ENCODE assay signal across 8 cellular contexts in the genomic region with DNA sequence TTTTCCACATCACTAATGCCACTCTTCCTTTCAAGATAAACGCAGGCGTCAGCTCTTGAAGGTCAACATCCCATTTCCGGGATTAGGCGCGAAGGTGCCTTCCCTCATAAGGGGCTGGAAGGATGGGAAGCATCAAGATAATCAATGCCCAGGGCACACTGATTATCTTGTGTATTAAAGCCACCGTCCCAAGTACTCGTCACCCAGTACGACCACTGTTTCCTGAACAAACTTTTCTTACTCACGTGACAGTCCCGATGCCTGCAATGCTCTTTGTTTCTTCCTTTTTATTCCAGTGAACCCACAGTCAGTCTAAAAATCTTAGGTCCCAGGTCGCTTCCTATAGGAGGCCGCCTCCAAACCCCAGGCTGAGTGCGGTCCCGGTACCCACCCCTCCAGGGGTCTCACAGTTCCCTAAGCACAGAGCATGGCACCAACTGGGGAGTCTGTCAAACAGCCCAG. TPM values are rescaled to one million over a fixed set of nuclear protein-coding genes. Genes with fewer than 3 reads are reported as not detected.
DNase-seq lines count a peak whose midpoint lies in the region; ATAC-seq and TF ChIP-seq lines count a peak whose summit lies in the region.

No MANE protein-coding gene starts in this region.

- ATAC-seq in GM18909 (IDR thresholded peaks at IDR 0.05; ENCODE audit: poor library complexity, unreplicated experiment) (peak; percentile 5), HG03439 (IDR thresholded peaks at IDR 0.05; ENCODE audit: unreplicated experiment) (peak; percentile 3), T-cell (replicated peaks in 1 of 4) (peak; percentile 2 to 17 (median 4))

- H3K27me3 Mint-ChIP-seq in CD8-positive, alpha-beta memory T cell = peaks cover 0 to 2% of the 10 kb centered on the region in 2 donors
- no peaks in the 10 kb centered on the region for H3K27me3 Mint-ChIP-seq in T-cell

- CTCF ChIA-PET in CD8-positive, alpha-beta memory T cell (lab: Charles Lee) = interaction anchor here (1.9 to 5.0 kb wide), 3 partner anchors 10 to 272 kb away, joined by 6 to 40 read pairs (median 6); no protein-coding TSS in a partner anchor
- CTCF ChIA-PET in T-cell (lab: Charles Lee) = interaction anchor here (0.6 to 4.6 kb wide), 5 partner anchors 8 to 272 kb away, joined by 3 to 21 read pairs (median 6); no protein-coding TSS in a partner anchor

- POLR2A ChIA-PET in CD8-positive, alpha-beta memory T cell (lab: Charles Lee) = interaction anchor here (0.5 to 1.4 kb wide), 6 partner anchors 10 to 912 kb away, joined by 3 to 19 read pairs (median 4); a partner anchor contains a TSS
- POLR2A ChIA-PET in T-cell (lab: Charles Lee) = interaction anchor here in 1 of 2 donors (0.9 to 1.5 kb wide), 2 partner anchors 30 to 912 kb away, joined by 3 to 6 read pairs; a partner anchor contains a TSS

- peaks cover 33% of the 10 kb centered on the region for H3K4me1 ChIP-seq in CD8-positive, alpha-beta memory T cell (ENCODE audit: insufficient read depth, low read length)
- peaks cover 56% of the 10 kb centered on the region for H3K4me1 ChIP-seq in osteoblast (ENCODE audit: insufficient read depth, low read length)

- peaks cover 75% of the 10 kb centered on the region for H3K79me2 ChIP-seq in osteoblast (ENCODE audit: insufficient read depth, low read length)

- H3K9me3 Mint-ChIP-seq in CD8-positive, alpha-beta memory T cell = no peaks in the 10 kb centered on the region
- no peaks in the 10 kb centered on the region for H3K9me3 Mint-ChIP-seq in T-cell

- H3K36me3 ChIP-seq in CD8-positive, alpha-beta memory T cell (ENCODE audit: insufficient read depth, low read length) = peaks cover 17% of the 10 kb centered on the region
- peaks cover 26% of the 10 kb centered on the region for H3K36me3 ChIP-seq in osteoblast (ENCODE audit: insufficient read depth, low read length)

- H3K27ac ChIP-seq in CD8-positive, alpha-beta memory T cell (ENCODE audit: low read depth, low read length) = peak overlapping the region; percentile 88
- peak overlapping the region; percentile 99 for H3K27ac ChIP-seq in osteoblast (ENCODE audit: low read depth, low read length)

- peaks cover 42 to 65% (median 56%) of the 10 kb centered on the region in 3 donors for H3K4me1 Mint-ChIP-seq in CD8-positive, alpha-beta memory T cell
- peaks cover 53 to 61% (median 58%) of the 10 kb centered on the region in 3 donors for H3K4me1 Mint-ChIP-seq in T-cell

- H3K4me2 ChIP-seq in osteoblast (ENCODE audit: insufficient read depth, low read length) = peak overlapping the region; percentile 99

- no peak for TF ChIP-seq CTCF in fibroblast of mammary gland (conservative IDR thresholded peaks at IDR 0.05; ENCODE audit: control insufficient read depth, insufficient read depth, low read depth, low read length)
- no peak for TF ChIP-seq CTCF in osteoblast (IDR thresholded peaks at IDR 0.05; ENCODE audit: extremely low read depth, low read depth, low read length)

- H3K4me3 ChIP-seq in CD8-positive, alpha-beta memory T cell (ENCODE audit: low read length) = peak overlapping the region; percentile 99
- peak overlapping the region; percentile 76 for H3K4me3 ChIP-seq in fibroblast of mammary gland (ENCODE audit: control insufficient read depth, low read depth, low read length)
- H3K4me3 ChIP-seq in osteoblast (ENCODE audit: insufficient read depth, low read length) = peak overlapping the region; percentile 86

- peak overlapping the region; percentile 28 for H2AFZ ChIP-seq in osteoblast (ENCODE audit: low read length)

- peak overlapping the region; percentile 93 to 100 (median 97) for H3K4me3 Mint-ChIP-seq in CD8-positive, alpha-beta memory T cell
- H3K4me3 Mint-ChIP-seq in T-cell = peak overlapping the region; percentile 93 to 98 (median 94)

- H4K20me1 ChIP-seq in osteoblast (ENCODE audit: insufficient read depth, low read length) = no peaks in the 10 kb centered on the region

- intact Hi-C loops in posterior vena cava (cut with DNase I) = loop anchor here in 1 of 2 donors (10.0 kb wide), 2 partner anchors 270 to 910 kb away; a partner anchor contains a TSS

- no peak for DNase-seq in CD8-positive, alpha-beta memory T cell
- peak in 4 of 34 experiments; percentile 2 to 7 (median 4) for DNase-seq in T-cell
- DNase-seq in fibroblast of mammary gland (ENCODE audit: low read depth) = peak; percentile 36
- DNase-seq in osteoblast (ENCODE audit: insufficient read length, low spot score, missing footprints) = peak; percentile 21
- no peak for DNase-seq in stimulated activated naive CD4-positive, alpha-beta T cell treated with Interleukin-2 at 50 U/mL for 16 hours (lab: John Stamatoyannopoulos, UW)
- DNase-seq in posterior vena cava (ENCODE audit: low spot score) = no peak

- H3K9me3 ChIP-seq in CD8-positive, alpha-beta memory T cell (ENCODE audit: low read length) = no peaks in the 10 kb centered on the region
- H3K9me3 ChIP-seq in osteoblast (ENCODE audit: low read depth, low read length) = no peaks in the 10 kb centered on the region

- no peaks in the 10 kb centered on the region for H3K27me3 ChIP-seq in CD8-positive, alpha-beta memory T cell (ENCODE audit: insufficient read depth, low read length, poor library complexity, severe bottlenecking)
- H3K27me3 ChIP-seq in osteoblast (ENCODE audit: insufficient read depth, low read length) = no peaks in the 10 kb centered on the region

- H3K36me3 Mint-ChIP-seq in CD8-positive, alpha-beta memory T cell = peaks cover 7 to 49% (median 15%) of the 10 kb centered on the region in 3 donors
- H3K36me3 Mint-ChIP-seq in T-cell = peaks cover 19% of the 10 kb centered on the region

- H3K27ac Mint-ChIP-seq in CD8-positive, alpha-beta memory T cell = peak overlapping the region; percentile 97 to 100 (median 98)
- peak overlapping the region; percentile 96 to 98 for H3K27ac Mint-ChIP-seq in T-cell

RNA-seq across cellular contexts. Expression of a gene that starts 0.7 kb away (rescaled TPM):
- total RNA-seq in CD8-positive, alpha-beta memory T cell = 10 to 100 TPM; 41.0 to 42.0 TPM
- 84.6 TPM for polyA plus RNA-seq in CD8-positive, alpha-beta memory T cell
- 10 to 100 TPM; 20.7 to 31.8 (median 22.6) TPM for total RNA-seq in T-cell
- total RNA-seq in osteoblast = 68.4 and 77.5 TPM in 2 replicates
- total RNA-seq in posterior vena cava = 10 to 100 TPM; 33.5 to 43.5 TPM

RNA-seq across cellular contexts. Expression of a gene that starts 0.8 kb away (rescaled TPM):
- 10 to 100 TPM; 21.1 to 21.3 TPM for total RNA-seq in CD8-positive, alpha-beta memory T cell
- polyA plus RNA-seq in CD8-positive, alpha-beta memory T cell = 19.3 TPM
- total RNA-seq in T-cell (10 to 100 TPM; 21.7 to 26.1 (median 24.6) TPM), osteoblast (15.9 and 42.4 TPM in 2 replicates), posterior vena cava (10 to 100 TPM; 23.1 to 23.8 TPM)

Comparison
In these comparisons a context has a peak if more than half of its experiments do, and no peak if none do; other contexts are left out.
1. DNase-seq: peak in fibroblast of mammary gland (single experiment) and osteoblast (single experiment); none in CD8-positive, alpha-beta memory T cell (0 of 5), stimulated activated naive CD4-positive, alpha-beta T cell treated with Interleukin-2 at 50 U/mL for 16 hours (single experiment) and posterior vena cava (single experiment).
2. Peak in every context shown above with its lines, with median percentiles within 50 percentile points of each other: H3K4me3 ChIP-seq and ATAC-seq.